ENCODE assay signal across 34 cellular contexts in genomic region chr22:30566125-30566524, GRCh38. TPM values are rescaled to one million over a fixed set of nuclear protein-coding genes. Genes with fewer than 3 reads are reported as not detected.
A peak's percentile ranks its signal among the peaks of the same experiment; 100 is the strongest.
DNase-seq lines count a peak whose midpoint lies in the region; ATAC-seq and TF ChIP-seq lines count a peak whose summit lies in the region.
"Had no signal": no experiment of that assay in that cellular context is flagged by ENCODE, and none has a peak within 500 bp of the region (broad histone marks: within the 10 kb centered on the region; RNA-seq: fewer than 3 reads in every experiment).

No MANE protein-coding gene starts in this region.

- H3K4me1 ChIP-seq in mucosa of rectum (ENCODE audit: control insufficient read depth in 2 of 2, insufficient read depth in 2 of 2, low read length in 2 of 2) (peaks cover 7 to 18% of the 10 kb centered on the region in 2 donors), tibial artery (no peaks in the 10 kb centered on the region)
- H3K4me1 ChIP-seq: adrenal gland, body of pancreas, testis had no signal

- intact Hi-C loops in tibial artery (cut with DNase I; ENCODE audit: low total_unique reads) = no loop called here

- peak; percentile 40 for DNase-seq in M059J (ENCODE audit: low read depth)
- DNase-seq in epithelial cell of proximal tubule (ENCODE audit: low read depth) = peak; percentile 39
- DNase-seq in cerebellar nuclear complex (lab: John Stamatoyannopoulos, UW) = no peak
- no peak for DNase-seq in tibial artery
- DNase-seq: activated CD4-positive, alpha-beta T cell treated with anti-CD3 and anti-CD28 coated beads, Interleukin-2, amount 50 U/mL, for 4 hours; activated naive CD4-positive, alpha-beta T cell treated with Interleukin-2 at 50 U/mL for 16 hours; activated T-cell treated with anti-CD3 and anti-CD28 coated beads, Interleukin-2, amount 50 U/mL, for 72 hours; adrenal gland; body of pancreas; CD8-positive, alpha-beta memory T cell; DMS53; effector CD4-positive, alpha-beta T cell; Karpas-422; kidney; MV-4-11; NCI-H2171; NCI-H510A treated with DMSO at 0.1 percent for 48 hours; NK-92 treated with Interleukin-12 subunit alpha and Interleukin-12 subunit beta, amount 100 ng/mL, for 24 hours; PC-9; posterior cingulate gyrus; SHP77 treated with DMSO at 0.1 percent for 48 hours; stimulated activated CD4-positive, alpha-beta T cell treated with anti-CD3 and anti-CD28 coated beads, Interleukin-4, amount 100 ng/mL, for 4 hours; stimulated activated naive CD4-positive, alpha-beta T cell; testis had no signal

- peak overlapping the region in 1 of 2 donors; percentile 39 for H3K9ac ChIP-seq in mucosa of rectum (ENCODE audit: low read depth in 1 of 2, low read length in 2 of 2)

- no peaks in the 10 kb centered on the region for H3K36me3 ChIP-seq in mucosa of rectum (ENCODE audit: control insufficient read depth in 2 of 2, insufficient read depth in 2 of 2, low read length in 2 of 2)
- H3K36me3 ChIP-seq in tibial artery = no peaks in the 10 kb centered on the region
- H3K36me3 ChIP-seq: adrenal gland had no signal

- H3K27ac ChIP-seq in 22Rv1 (peak overlapping the region; percentile 27; the same call in 1 of the 2 replicates), mucosa of rectum (ENCODE audit: low read depth in 2 of 2, low read length in 2 of 2) (peak overlapping the region; percentile 32 to 59), tibial artery (no peak overlapping the region)
- H3K27ac ChIP-seq: adrenal gland, body of pancreas, epithelial cell of prostate, PC-9, testis had no signal

- ATAC-seq in HG02970 (IDR thresholded peaks at IDR 0.05; ENCODE audit: low FRiP score, unreplicated experiment) = no peak
- no peak for ATAC-seq in HG02759 (IDR thresholded peaks at IDR 0.05; ENCODE audit: unreplicated experiment)
- ATAC-seq: activated T-cell treated with anti-CD3 and anti-CD28 coated beads, Interleukin-2, amount 50 U/mL, for 72 hours; body of pancreas; sciatic nerve had no signal

- no peaks in the 10 kb centered on the region for H3K27me3 ChIP-seq in mucosa of rectum (ENCODE audit: control insufficient read depth in 2 of 2, insufficient read depth in 2 of 2, low read length in 2 of 2)
- no peaks in the 10 kb centered on the region for H3K27me3 ChIP-seq in tibial artery
- H3K27me3 ChIP-seq: body of pancreas, testis had no signal

- H3K9me3 ChIP-seq in mucosa of rectum (ENCODE audit: control insufficient read depth in 2 of 2, low read length in 2 of 2) (no peaks in the 10 kb centered on the region), tibial artery (no peaks in the 10 kb centered on the region)
- H3K9me3 ChIP-seq: adrenal gland, body of pancreas, testis had no signal

- no peak for TF ChIP-seq CTCF in 22Rv1 (IDR thresholded peaks at IDR 0.05)
- TF ChIP-seq CTCF in epithelial cell of proximal tubule (conservative IDR thresholded peaks at IDR 0.05; ENCODE audit: low read depth, low read length) = no peak
- no peak for TF ChIP-seq CTCF in tibial artery (IDR thresholded peaks at IDR 0.05)

- H3K4me3 ChIP-seq in epithelial cell of proximal tubule (ENCODE audit: low read depth, low read length) (no peak overlapping the region), mucosa of rectum (ENCODE audit: low read length in 2 of 2) (no peak overlapping the region), tibial artery (no peak overlapping the region)
- H3K4me3 ChIP-seq: adrenal gland, body of pancreas, lung, PC-9, testis had no signal

RNA-seq across cellular contexts. Expression of gene GAL3ST1, which starts 8.3 kb away (rescaled TPM):
- total RNA-seq in M059J (2014; rRNA removed; shearing (Covaris generic)) = not detected in 2 replicates
- 4.1 and 11.4 TPM in 2 replicates for total RNA-seq in epithelial cell of proximal tubule
- total RNA-seq: A172, B cell, G401 had no signal

RNA-seq across cellular contexts. Expression of gene SEC14L6, which starts 19.6 kb away (rescaled TPM):
- not detected in 2 replicates for total RNA-seq in M059J (2014; rRNA removed; shearing (Covaris generic))
- 2.1 and 11.6 TPM in 2 replicates for total RNA-seq in epithelial cell of proximal tubule
- total RNA-seq: A172; activated T-cell treated with anti-CD3 and anti-CD28 coated beads, Interleukin-2, amount 50 U/mL, for 72 hours; B cell; CD8-positive, alpha-beta memory T cell; G401 had no signal

RNA-seq across cellular contexts. Expression of gene PES1, which starts 25.6 kb away (rescaled TPM):
- total RNA-seq in M059J (2014; rRNA removed; shearing (Covaris generic)) = 53.1 and 57.9 TPM in 2 replicates
- total RNA-seq in epithelial cell of proximal tubule = 97.5 and 123 TPM in 2 replicates

RNA-seq across cellular contexts. Expression of gene TCN2, which starts 40.8 kb away (rescaled TPM):
- 5.8 and 6.2 TPM in 2 replicates for total RNA-seq in M059J (2014; rRNA removed; shearing (Covaris generic))
- total RNA-seq in epithelial cell of proximal tubule = 6.9 and 9.0 TPM in 2 replicates

Comparison
In these comparisons a context has a peak if more than half of its experiments do, and no peak if none do; other contexts are left out.
1. H3K27ac ChIP-seq: peak in 22Rv1 (single experiment) and mucosa of rectum (2 of 2); none in tibial artery (0 of 2).
2. DNase-seq: peak in M059J (single experiment) and epithelial cell of proximal tubule (single experiment); none in cerebellar nuclear complex (0 of 2) and tibial artery (0 of 2).